Comparison of ENCODE assay signal across 20 cellular contexts in genomic region chr5:33303696-33304095, GRCh38.
"Had no signal": no experiment of that assay in that cellular context is flagged by ENCODE, and none has a peak within 500 bp of the region (broad histone marks: within the 10 kb centered on the region; RNA-seq: fewer than 3 reads in every experiment).

No MANE protein-coding gene starts in this region.

- H3K27ac ChIP-seq: dorsolateral prefrontal cortex, left lung, neutrophil, psoas muscle, skin epidermis had no signal

- H3K27me3 Mint-ChIP-seq: naive B cell, type B pancreatic cell had no signal

- H3K27ac Mint-ChIP-seq: nephron progenitor cell had no signal

- H3K36me3 ChIP-seq: heart left ventricle, left lung, neutrophil had no signal

- H3K36me3 Mint-ChIP-seq: naive B cell, type B pancreatic cell had no signal

- H3K4me3 ChIP-seq: dorsolateral prefrontal cortex, heart left ventricle, left lung, lung, psoas muscle, skin epidermis had no signal

- DNase-seq: cortex of kidney; dorsolateral prefrontal cortex; effector CD8-positive, alpha-beta T cell; heart left ventricle; hippocampal formation; kidney glomerular epithelial cell; left lung; mesenchymal stem cell; naive B cell; nephron progenitor cell; psoas muscle; retina; stimulated activated CD4-positive, alpha-beta T cell treated with anti-CD3 and anti-CD28 coated beads, Interleukin-12 subunit alpha, Interleukin-12 subunit beta, amount 100 ng/mL, for 4 hours; stimulated activated CD4-positive, alpha-beta T cell treated with anti-CD3 and anti-CD28 coated beads, Interleukin-2, amount 100 ng/mL, for 48 hours; stimulated activated naive CD4-positive, alpha-beta T cell treated with Interleukin-2 at 50 U/mL for 16 hours had no signal

- H3K9me3 ChIP-seq: left lung, neutrophil, psoas muscle had no signal

- H3K9me3 Mint-ChIP-seq: nephron progenitor cell, type B pancreatic cell had no signal

- H3K27me3 ChIP-seq: heart left ventricle, left lung, neutrophil had no signal

- ATAC-seq: heart left ventricle, left lung, psoas muscle, sciatic nerve had no signal

- H3K4me3 Mint-ChIP-seq: naive B cell, nephron progenitor cell had no signal
